Comparison of ENCODE assay signal across 32 cellular contexts in genomic region chr2:42458396-42458795, GRCh38. TPM values are rescaled to one million over a fixed set of nuclear protein-coding genes. Genes with fewer than 3 reads are reported as not detected.
"Had no signal": no experiment of that assay in that cellular context is flagged by ENCODE, and none has a peak within 500 bp of the region (broad histone marks: within the 10 kb centered on the region; RNA-seq: fewer than 3 reads in every experiment).

No MANE protein-coding gene starts in this region.

- H3K27ac ChIP-seq: adrenal gland, ascending aorta, cardiac muscle cell, colonic mucosa, VCaP had no signal

- H3K4me1 ChIP-seq: adrenal gland, ascending aorta, colonic mucosa had no signal

- ATAC-seq: activated CD8-positive, alpha-beta T cell treated with anti-CD3 and anti-CD28 coated beads for 36 hours; activated naive CD4-positive, alpha-beta T cell treated with anti-CD3 and anti-CD28 coated beads, Interleukin-2, amount 50 U/mL, for 72 hours; activated T-cell treated with anti-CD3 and anti-CD28 coated beads, Interleukin-2, amount 50 U/mL, for 4 hours; activated T-cell treated with anti-CD3 and anti-CD28 coated beads, Interleukin-2, amount 50 U/mL, for 72 hours; activated T-helper 17 cell treated with anti-CD3 and anti-CD28 coated beads, Interleukin-2, amount 50 U/mL, for 72 hours had no signal

- H3K4me3 ChIP-seq: adrenal gland, ascending aorta, cardiac muscle cell, colonic mucosa had no signal

- DNase-seq: activated CD4-positive, alpha-beta memory T cell treated with anti-CD3 and anti-CD28 coated beads for 36 hours; activated CD4-positive, alpha-beta T cell treated with anti-CD3 and anti-CD28 coated beads for 4 hours; activated CD4-positive, alpha-beta T cell treated with anti-CD3 and anti-CD28 coated beads, Interleukin-2, amount 10 ng/mL, durations not matched to agents 24 days and 14 days; activated CD4-positive, alpha-beta T cell treated with anti-CD3 and anti-CD28 coated beads, Interleukin-2, amount 50 U/mL, for 1 hour; activated CD4-positive, alpha-beta T cell treated with anti-CD3 and anti-CD28 coated beads, Interleukin-2, amount 50 U/mL, for 4 hours; activated CD4-positive, CD25-positive, alpha-beta regulatory T cell; activated CD4-positive, CD25-positive, alpha-beta regulatory T cell treated with anti-CD3 and anti-CD28 coated beads, Interleukin-2, amount 50 U/mL, for 72 hours; activated CD8-positive, alpha-beta memory T cell treated with anti-CD3 and anti-CD28 coated beads, Interleukin-2, amount 50 U/mL, for 4 hours; activated CD8-positive, alpha-beta T cell treated with anti-CD3 and anti-CD28 coated beads for 36 hours; activated effector memory CD4-positive, alpha-beta T cell treated with anti-CD3 and anti-CD28 coated beads, Interleukin-2, amount 50 U/mL, for 16 hours; activated gamma-delta T cell treated with Interleukin-2 at 50 U/mL for 16 hours; activated naive CD4-positive, alpha-beta T cell; activated naive CD4-positive, alpha-beta T cell treated with anti-CD3 and anti-CD28 coated beads for 36 hours; activated naive CD4-positive, alpha-beta T cell treated with anti-CD3 and anti-CD28 coated beads, Interleukin-2, amount 50 U/mL, for 16 hours; activated naive CD8-positive, alpha-beta T cell treated with anti-CD3 and anti-CD28 coated beads for 36 hours; activated T-cell treated with anti-CD3 and anti-CD28 coated beads for 4 hours; activated T-cell treated with anti-CD3 and anti-CD28 coated beads, Interleukin-2, amount 50 U/mL, for 1 hour; activated T-cell treated with anti-CD3 and anti-CD28 coated beads, Interleukin-2, amount 50 U/mL, for 4 hours; activated T-cell treated with anti-CD3 and anti-CD28 coated beads, Interleukin-2, amount 50 U/mL, for 72 hours; adrenal gland; amygdala; anterior cingulate cortex; caudate nucleus; cerebellar nuclear complex; colonic mucosa; T-helper 2 cell; T-helper 9 cell had no signal

- H3K9me3 ChIP-seq: adrenal gland, ascending aorta, colonic mucosa had no signal

- H3K27me3 ChIP-seq: adrenal gland, ascending aorta, cardiac muscle cell, colonic mucosa had no signal

- H3K36me3 ChIP-seq: adrenal gland, ascending aorta, cardiac muscle cell, colonic mucosa had no signal

RNA-seq across cellular contexts. Expression of gene KCNG3, which starts 35.4 kb away (rescaled TPM):
- polyA plus RNA-seq: cardiac muscle cell had no signal
